In the genomic region with DNA sequence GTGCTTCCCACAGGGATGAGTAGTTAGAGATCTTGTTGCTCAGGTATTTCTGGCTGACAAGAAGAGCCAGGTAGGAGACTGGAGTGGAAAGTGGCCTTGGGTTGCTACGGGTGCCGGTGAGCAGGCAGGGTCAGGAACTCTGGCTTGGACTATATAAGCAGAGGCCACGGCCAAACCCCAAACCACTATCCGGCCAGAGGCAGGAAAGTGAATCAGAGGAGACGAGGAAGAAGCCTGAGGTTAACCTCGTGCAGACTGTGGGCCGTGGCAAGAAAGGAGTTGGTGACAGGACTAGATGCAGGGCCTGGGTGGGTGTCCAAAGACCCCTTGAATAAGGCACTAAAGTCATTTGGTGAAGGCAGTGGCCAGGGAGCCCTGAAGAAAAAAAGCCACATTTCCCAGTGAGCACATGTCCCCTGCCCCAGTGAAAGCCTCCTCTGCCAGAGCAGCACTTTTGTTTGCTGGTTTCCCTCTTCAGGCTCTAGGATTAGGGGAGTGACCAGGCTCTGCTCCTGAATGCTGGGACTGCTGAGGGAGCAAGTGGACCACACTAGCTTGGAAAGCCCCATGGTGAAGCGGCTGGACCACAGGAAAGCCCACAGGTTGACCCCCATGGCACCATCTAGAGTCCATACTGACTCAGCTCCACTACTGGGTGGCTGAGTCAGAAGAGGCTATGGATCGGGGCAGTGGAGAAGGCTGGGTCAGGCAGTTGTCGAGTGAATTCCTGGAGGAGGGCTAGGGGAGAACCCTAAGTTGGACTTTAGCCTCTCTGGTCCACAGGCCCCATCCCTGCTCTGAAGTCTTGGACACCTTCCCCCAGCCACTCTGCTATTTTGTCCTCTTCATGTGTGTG, we compare ENCODE assay signal across 9 cellular contexts. TPM values are rescaled to one million over a fixed set of nuclear protein-coding genes. Genes with fewer than 3 reads are reported as not detected.
DNase-seq lines count a peak whose midpoint lies in the region; ATAC-seq, FAIRE-seq and TF ChIP-seq lines count a peak whose summit lies in the region.
"Had no signal": no experiment of that assay in that cellular context is flagged by ENCODE, and none has a peak within 500 bp of the region (broad histone marks: within the 10 kb centered on the region; RNA-seq: fewer than 3 reads in every experiment).

No MANE protein-coding gene starts in this region.

- WGBS in A549 (ENCODE audit: missing lambda C conversion rate): 62% methylated on average over 10 of the region's 10 CpGs
- 50 to 63% (median 60%) methylated on average over 10 of the region's 10 CpGs for WGBS in ovary, 3 donors

- peaks cover 18% of the 10 kb centered on the region for H3K4me1 Mint-ChIP-seq in astrocyte (ENCODE audit: low read depth, unreplicated experiment)

- peaks cover 4% of the 10 kb centered on the region for H3K9me3 Mint-ChIP-seq in astrocyte (ENCODE audit: unreplicated experiment)

- CTCF ChIA-PET in A549 (lab: Yijun Ruan, JAX): interaction anchor here (1.2 kb wide), 1 partner anchor 47 kb away, joined by 4 read pairs; no protein-coding TSS in a partner anchor

- intact Hi-C loops in lower lobe of right lung (cut with DNase I) (no loop called here), ovary (cut with DNase I) (no loop called here)

- H3K27ac Mint-ChIP-seq in astrocyte (ENCODE audit: unreplicated experiment): no peak overlapping the region

- H3K4me3 Mint-ChIP-seq in astrocyte (ENCODE audit: unreplicated experiment): no peak overlapping the region

- TF ChIP-seq RAD21 in A549 (conservative IDR thresholded peaks at IDR 0.05 in 1 of 2, IDR thresholded peaks at IDR 0.05 in 1 of 2): no peak

- H3K4me2 ChIP-seq in A549 (peak overlapping the region; percentile 36), astrocyte (ENCODE audit: low read length) (peak overlapping the region; percentile 30)

- no peaks in the 10 kb centered on the region for H4K20me1 ChIP-seq in astrocyte (ENCODE audit: insufficient read depth, low read length)

- peak overlapping the region; percentile 69 to 88 for H3K27ac ChIP-seq in A549
- H3K27ac ChIP-seq in astrocyte (ENCODE audit: low read depth, low read length): peak overlapping the region; percentile 3
- peak overlapping the region; percentile 20 for H3K27ac ChIP-seq in lower lobe of right lung
- H3K27ac ChIP-seq in ovary: no peak overlapping the region

- H3K36me3 ChIP-seq in astrocyte (ENCODE audit: insufficient read depth, low read length): no peaks in the 10 kb centered on the region
- H3K36me3 ChIP-seq in lower lobe of right lung: peaks cover 14% of the 10 kb centered on the region
- no peaks in the 10 kb centered on the region for H3K36me3 ChIP-seq in ovary

- FAIRE-seq in A549 (lab: Jason Lieb, UNC) (no peak), astrocyte (lab: Jason Lieb, UNC) (no peak)

- H3K27me3 Mint-ChIP-seq in astrocyte (ENCODE audit: low read depth, unreplicated experiment): peaks cover 5% of the 10 kb centered on the region

- TF ChIP-seq CTCF in A549 (IDR thresholded peaks at IDR 0.05) (no peak), astrocyte (IDR thresholded peaks at IDR 0.05; ENCODE audit: insufficient read depth, low read depth, low read length) (no peak), lower lobe of right lung (IDR thresholded peaks at IDR 0.05) (no peak), ovary (IDR thresholded peaks at IDR 0.05) (no peak)

- H3K36me3 Mint-ChIP-seq in astrocyte (ENCODE audit: low read depth, unreplicated experiment): peaks cover 2% of the 10 kb centered on the region

- no peak for DNase-seq in A549 (ENCODE audit: low read depth in 1 of 2, low spot score in 1 of 2)
- DNase-seq in HT-29 (ENCODE audit: low spot score): peak; percentile 31
- DNase-seq in astrocyte (ENCODE audit: low read depth): peak; percentile 91
- DNase-seq in lower lobe of right lung: no peak
- no peak for DNase-seq in stimulated activated CD4-positive, alpha-beta T cell treated with anti-CD3 and anti-CD28 coated beads, Interleukin-4, amount 100 ng/mL, for 4 hours
- no peak for DNase-seq in COLO668 (lab: John Stamatoyannopoulos, UW; ENCODE audit: unreplicated experiment)
- DNase-seq in ovary: no peak
- DNase-seq: NCI-H1105 treated with DMSO at 0.1 percent for 48 hours had no signal

- H3K4me1 ChIP-seq in A549 (peaks cover 53% of the 10 kb centered on the region), astrocyte (ENCODE audit: insufficient read depth, low read length) (peaks cover 17% of the 10 kb centered on the region), lower lobe of right lung (peaks cover 35% of the 10 kb centered on the region), ovary (ENCODE audit: insufficient read depth) (peaks cover 23% of the 10 kb centered on the region)

- H3K9me3 ChIP-seq in A549 (peaks cover 18% of the 10 kb centered on the region; the same call in 2 of the 3 replicates), astrocyte (ENCODE audit: insufficient read depth, low read depth, low read length) (peaks cover 3% of the 10 kb centered on the region), lower lobe of right lung (peaks cover 3% of the 10 kb centered on the region), ovary (no peaks in the 10 kb centered on the region)

- no peak for TF ChIP-seq EP300 in A549 (IDR thresholded peaks at IDR 0.05)
- no peak for TF ChIP-seq EP300 in ovary (IDR thresholded peaks at IDR 0.05)

- ATAC-seq in A549 (peak; percentile 23 to 64; a peak in 3 of 6 replicates), lower lobe of right lung (peak; percentile 27 to 33), HG02884 (IDR thresholded peaks at IDR 0.05; ENCODE audit: unreplicated experiment) (no peak)

- no peak overlapping the region for H2AFZ ChIP-seq in astrocyte (ENCODE audit: low read depth, low read length)

- no peak overlapping the region for H3K9ac ChIP-seq in astrocyte (ENCODE audit: low read length)

- no peak for TF ChIP-seq POLR2A in A549 (IDR thresholded peaks at IDR 0.05; ENCODE audit: low read length)
- no peak for TF ChIP-seq POLR2A in ovary (IDR thresholded peaks at IDR 0.05)

- H3K4me3 ChIP-seq in A549 (no peak overlapping the region), astrocyte (ENCODE audit: insufficient read depth, low read depth, low read length) (no peak overlapping the region), lower lobe of right lung (no peak overlapping the region), ovary (no peak overlapping the region)

- no peaks in the 10 kb centered on the region for H3K79me2 ChIP-seq in astrocyte (ENCODE audit: insufficient read depth, low read length)

- no peaks in the 10 kb centered on the region for H3K27me3 ChIP-seq in astrocyte (ENCODE audit: insufficient read depth, low read length)
- H3K27me3 ChIP-seq in lower lobe of right lung (ENCODE audit: low read depth): no peaks in the 10 kb centered on the region
- H3K27me3 ChIP-seq in ovary: no peaks in the 10 kb centered on the region

- POLR2A ChIA-PET in A549 (lab: Yijun Ruan, JAX): interaction anchor here (0.7 kb wide), 1 partner anchor 24 kb away, joined by 3 read pairs; no protein-coding TSS in a partner anchor

TF ChIP-seq in A549, 52 proteins besides CTCF, POLR2A, EP300 and RAD21:
- peak; percentile 18 for TF ChIP-seq MAFK (IDR thresholded peaks at IDR 0.05; ENCODE audit: partially characterized antibody)
- TF ChIP-seq, protein P1, sequence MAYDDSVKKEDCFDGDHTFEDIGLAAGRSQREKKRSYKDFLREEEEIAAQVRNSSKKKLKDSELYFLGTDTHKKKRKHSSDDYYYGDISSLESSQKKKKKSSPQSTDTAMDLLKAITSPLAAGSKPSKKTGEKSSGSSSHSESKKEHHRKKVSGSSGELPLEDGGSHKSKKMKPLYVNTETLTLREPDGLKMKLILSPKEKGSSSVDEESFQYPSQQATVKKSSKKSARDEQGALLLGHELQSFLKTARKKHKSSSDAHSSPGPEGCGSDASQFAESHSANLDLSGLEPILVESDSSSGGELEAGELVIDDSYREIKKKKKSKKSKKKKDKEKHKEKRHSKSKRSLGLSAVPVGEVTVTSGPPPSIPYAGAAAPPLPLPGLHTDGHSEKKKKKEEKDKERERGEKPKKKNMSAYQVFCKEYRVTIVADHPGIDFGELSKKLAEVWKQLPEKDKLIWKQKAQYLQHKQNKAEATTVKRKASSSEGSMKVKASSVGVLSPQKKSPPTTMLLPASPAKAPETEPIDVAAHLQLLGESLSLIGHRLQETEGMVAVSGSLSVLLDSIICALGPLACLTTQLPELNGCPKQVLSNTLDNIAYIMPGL (CRISPR knock-in tag; IDR thresholded peaks at IDR 0.05; ENCODE audit: borderline replicate concordance): no peak
- TF ChIP-seq, protein P2, sequence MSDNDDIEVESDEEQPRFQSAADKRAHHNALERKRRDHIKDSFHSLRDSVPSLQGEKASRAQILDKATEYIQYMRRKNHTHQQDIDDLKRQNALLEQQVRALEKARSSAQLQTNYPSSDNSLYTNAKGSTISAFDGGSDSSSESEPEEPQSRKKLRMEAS (IDR thresholded peaks at IDR 0.05): peak; percentile 28; the same call in 1 of the 2 replicates

RNA-seq across cellular contexts. Expression of a gene that starts 23.4 kb away (rescaled TPM):
- polyA plus RNA-seq in A549 (2011; rRNA removed): 36.3 and 45.7 TPM in 2 replicates
- polyA plus RNA-seq in A549 (2012; cell fraction: cytosol; rRNA removed): 40.0 and 56.5 TPM in 2 replicates
- polyA plus RNA-seq in A549 (2012; cell fraction: nucleus; rRNA removed): 84.0 and 105 TPM in 2 replicates
- 35.1 to 42.4 TPM (median 37.5 TPM) in 3 replicates for polyA plus RNA-seq in A549 (2017; fragmentation: RNase III; extraction: RNeasy Plus Mini Kit Qiagen cat#74134 plus additional on column Dnase treatment)
- polyA minus RNA-seq in A549 (2011; rRNA and poly(A)+ RNA removed): 32.5 and 34.0 TPM in 2 replicates
- total RNA-seq in HT-29 (2014; rRNA removed; shearing (Covaris generic)): 0.68 and 5.4 TPM in 2 replicates
- 12.3 and 17.5 TPM in 2 replicates for total RNA-seq in astrocyte
- 64.3 TPM for total RNA-seq in lower lobe of right lung
- 10 to 100 TPM; 24.2 to 57.6 (median 44.3) TPM for total RNA-seq in ovary
- 10 to 100 TPM; 13.1 to 48.6 TPM for polyA plus RNA-seq in ovary

RNA-seq across cellular contexts. Expression of a gene that starts 50.5 kb away (rescaled TPM):
- 147 and 148 TPM in 2 replicates for polyA plus RNA-seq in A549 (2011; rRNA removed)
- polyA plus RNA-seq in A549 (2012; cell fraction: cytosol; rRNA removed): 66.5 and 81.2 TPM in 2 replicates
- polyA plus RNA-seq in A549 (2012; cell fraction: nucleus; rRNA removed): 65.5 and 81.1 TPM in 2 replicates
- 124 to 145 TPM (median 133 TPM) in 3 replicates for polyA plus RNA-seq in A549 (2017; fragmentation: RNase III; extraction: RNeasy Plus Mini Kit Qiagen cat#74134 plus additional on column Dnase treatment)
- polyA minus RNA-seq in A549 (2011; rRNA and poly(A)+ RNA removed): 94.6 and 102 TPM in 2 replicates
- total RNA-seq in HT-29 (2014; rRNA removed; shearing (Covaris generic)): 45.6 and 48.7 TPM in 2 replicates
- total RNA-seq in astrocyte: 60.5 and 64.3 TPM in 2 replicates
- total RNA-seq in lower lobe of right lung: 83.9 TPM
- total RNA-seq in ovary: 100 to 1,000 TPM in 2 of 7 donors, 10 to 100 TPM in 5; 41.1 to 113 (median 85.8) TPM
- 100 to 1,000 TPM in 1 of 2 donors, 10 to 100 TPM in 1; 41.8 to 103 TPM for polyA plus RNA-seq in ovary

Comparison
In these comparisons a context has a peak if more than half of its experiments do, and no peak if none do; other contexts are left out.
1. DNase-seq: peak in HT-29 (single experiment) and astrocyte (single experiment); none in A549 (0 of 2), lower lobe of right lung (single experiment), stimulated activated CD4-positive, alpha-beta T cell treated with anti-CD3 and anti-CD28 coated beads, Interleukin-4, amount 100 ng/mL, for 4 hours (0 of 2), COLO668 (single experiment) and ovary (0 of 5).
2. H3K27ac ChIP-seq: peak in A549 (2 of 2), astrocyte (single experiment) and lower lobe of right lung (single experiment); none in ovary (0 of 2).